ENCODE assay signal across 13 cellular contexts in the genomic region with DNA sequence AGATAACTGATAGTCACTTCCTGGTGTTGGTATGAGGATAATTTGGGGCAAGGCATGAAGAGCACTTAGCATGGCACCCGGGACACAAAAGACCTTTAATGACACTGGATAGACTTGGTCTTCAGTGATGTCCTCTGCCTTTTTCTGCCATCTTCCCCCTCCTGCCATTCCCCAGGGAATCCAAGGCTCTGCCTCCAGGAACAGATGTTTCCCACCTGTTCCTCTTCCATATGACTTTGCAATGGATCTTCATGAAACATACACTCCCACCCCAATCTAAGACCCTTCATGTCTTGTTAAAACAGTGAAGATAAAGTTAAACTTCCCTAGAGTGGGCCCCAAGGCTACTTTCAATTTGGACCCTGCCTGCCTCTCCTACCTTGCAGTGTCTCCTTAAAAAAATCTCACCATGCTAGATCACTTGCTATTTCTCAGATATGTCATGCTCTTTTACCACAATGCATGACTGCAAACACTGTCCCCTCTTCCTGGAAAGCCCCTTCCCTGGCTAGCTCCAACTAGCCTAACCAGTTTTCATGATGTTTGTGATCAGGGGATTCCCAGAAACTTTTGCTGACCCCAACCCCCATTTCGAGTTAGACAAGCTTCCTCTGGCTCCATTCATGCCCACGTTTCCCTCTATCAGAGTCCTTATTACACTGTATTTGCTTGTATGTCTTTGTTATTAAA.
DNase-seq lines count a peak whose midpoint lies in the region; ATAC-seq and TF ChIP-seq lines count a peak whose summit lies in the region.
"Had no signal": no experiment of that assay in that cellular context is flagged by ENCODE, and none has a peak within 500 bp of the region (broad histone marks: within the 10 kb centered on the region; RNA-seq: fewer than 3 reads in every experiment).

No MANE protein-coding gene starts in this region.

- peaks cover 17 to 44% of the 10 kb centered on the region in 2 donors for H3K27me3 Mint-ChIP-seq in CD8-positive, alpha-beta memory T cell

- CTCF ChIA-PET in CD8-positive, alpha-beta memory T cell (lab: Charles Lee): interaction anchor here (1.1 kb wide), 1 partner anchor 33 kb away, joined by 3 read pairs; no protein-coding TSS in a partner anchor

- no peaks in the 10 kb centered on the region for H3K9me3 Mint-ChIP-seq in CD8-positive, alpha-beta memory T cell
- H3K9me3 Mint-ChIP-seq: activated naive CD4-positive, alpha-beta T cell treated with anti-CD3 and anti-CD28 coated beads, Interleukin-2, amount 50 U/mL, for 24 hours; HFFc6 had no signal

- peak; percentile 61 for DNase-seq in GM10266 (ENCODE audit: extremely low spot score)
- DNase-seq in epithelial cell of esophagus (ENCODE audit: low read depth): peak; percentile 74
- DNase-seq in OCI-M2 (lab: John Stamatoyannopoulos, UW; ENCODE audit: unreplicated experiment): no peak
- no peak for DNase-seq in islet precursor cell
- DNase-seq in mucosa of gallbladder (ENCODE audit: low spot score): no peak
- DNase-seq in CD8-positive, alpha-beta memory T cell: no peak
- DNase-seq: HFFc6; NCI-H1092 treated with DMSO at 0.1 percent for 48 hours; stimulated activated CD4-positive, alpha-beta T cell treated with anti-CD3 and anti-CD28 coated beads, Interleukin-12 subunit alpha, Interleukin-12 subunit beta, amount 100 ng/mL, for 4 hours; T-helper 17 cell had no signal

- POLR2A ChIA-PET in CD8-positive, alpha-beta memory T cell (lab: Charles Lee): interaction anchor here (0.7 kb wide), 1 partner anchor 16 kb away, joined by 4 read pairs; no protein-coding TSS in a partner anchor

- H3K36me3 Mint-ChIP-seq in CD8-positive, alpha-beta memory T cell: no peaks in the 10 kb centered on the region
- H3K36me3 Mint-ChIP-seq: activated naive CD4-positive, alpha-beta T cell treated with anti-CD3 and anti-CD28 coated beads, Interleukin-2, amount 50 U/mL, for 24 hours had no signal

- H3K4me3 ChIP-seq in epithelial cell of esophagus (ENCODE audit: low read length): no peak overlapping the region
- no peak overlapping the region for H3K4me3 ChIP-seq in CD8-positive, alpha-beta memory T cell (ENCODE audit: low read length)

- no peaks in the 10 kb centered on the region for H3K36me3 ChIP-seq in CD8-positive, alpha-beta memory T cell (ENCODE audit: insufficient read depth, low read length)

- no peak overlapping the region for H3K4me3 Mint-ChIP-seq in CD8-positive, alpha-beta memory T cell
- H3K4me3 Mint-ChIP-seq: activated naive CD4-positive, alpha-beta T cell treated with anti-CD3 and anti-CD28 coated beads, Interleukin-2, amount 50 U/mL, for 24 hours; HFFc6; T-helper 17 cell had no signal

- no peaks in the 10 kb centered on the region for H3K4me1 ChIP-seq in CD8-positive, alpha-beta memory T cell (ENCODE audit: insufficient read depth, low read length)

- no peaks in the 10 kb centered on the region for H3K27me3 ChIP-seq in CD8-positive, alpha-beta memory T cell (ENCODE audit: insufficient read depth, low read length, poor library complexity, severe bottlenecking)

- H3K27ac ChIP-seq in CD8-positive, alpha-beta memory T cell (ENCODE audit: low read depth, low read length): no peak overlapping the region

- H3K27ac Mint-ChIP-seq in CD8-positive, alpha-beta memory T cell: peak overlapping the region in 1 of 8 donors; percentile 21
- H3K27ac Mint-ChIP-seq: activated naive CD4-positive, alpha-beta T cell treated with anti-CD3 and anti-CD28 coated beads, Interleukin-2, amount 50 U/mL, for 24 hours; HFFc6; T-helper 17 cell had no signal

- H3K4me1 Mint-ChIP-seq in CD8-positive, alpha-beta memory T cell: no peaks in the 10 kb centered on the region
- H3K4me1 Mint-ChIP-seq: activated naive CD4-positive, alpha-beta T cell treated with anti-CD3 and anti-CD28 coated beads, Interleukin-2, amount 50 U/mL, for 24 hours; T-helper 17 cell had no signal

- TF ChIP-seq CTCF in GM10266 (IDR thresholded peaks at IDR 0.05; ENCODE audit: control insufficient read depth, insufficient read depth, low read depth, missing control alignments) (no peak), epithelial cell of esophagus (IDR thresholded peaks at IDR 0.05; ENCODE audit: insufficient read depth, low read depth, low read length, missing control alignments) (no peak)

- ATAC-seq in GM19025 (IDR thresholded peaks at IDR 0.05; ENCODE audit: low read depth, unreplicated experiment): peak; percentile 86
- peak; percentile 77 for ATAC-seq in HG03039 (IDR thresholded peaks at IDR 0.05; ENCODE audit: unreplicated experiment)
- ATAC-seq: T-helper 17 cell had no signal

- no peaks in the 10 kb centered on the region for H3K9me3 ChIP-seq in CD8-positive, alpha-beta memory T cell (ENCODE audit: low read length)

Comparison
In these comparisons a context has a peak if more than half of its experiments do, and no peak if none do; other contexts are left out.
1. DNase-seq: peak in GM10266 (single experiment) and epithelial cell of esophagus (single experiment); none in OCI-M2 (single experiment), islet precursor cell (single experiment), mucosa of gallbladder (single experiment) and CD8-positive, alpha-beta memory T cell (0 of 5).